Comparison of ENCODE assay signal across 15 cellular contexts in genomic region chr1:197181982-197182381, GRCh38. TPM values are rescaled to one million over a fixed set of nuclear protein-coding genes. Genes with fewer than 3 reads are reported as not detected.
A peak's percentile ranks its signal among the peaks of the same experiment; 100 is the strongest.
DNase-seq lines count a peak whose midpoint lies in the region; ATAC-seq and TF ChIP-seq lines count a peak whose summit lies in the region.
"Had no signal": no experiment of that assay in that cellular context is flagged by ENCODE, and none has a peak within 500 bp of the region (broad histone marks: within the 10 kb centered on the region; RNA-seq: fewer than 3 reads in every experiment).

No MANE protein-coding gene starts in this region.

- TF ChIP-seq CTCF in GM20000 (IDR thresholded peaks at IDR 0.05; ENCODE audit: extremely low read depth, missing control alignments): no peak
- no peak for TF ChIP-seq CTCF in Calu3 (IDR thresholded peaks at IDR 0.05; ENCODE audit: unreplicated experiment)

- no peak overlapping the region for H3K27ac Mint-ChIP-seq in Calu3 (ENCODE audit: unreplicated experiment)

- H3K27me3 Mint-ChIP-seq in Calu3 (ENCODE audit: unreplicated experiment): no peaks in the 10 kb centered on the region

- peaks cover 7% of the 10 kb centered on the region for H3K9me3 Mint-ChIP-seq in Calu3 (ENCODE audit: low read depth, unreplicated experiment)

- CTCF ChIA-PET in Calu3 (lab: Charles Lee): no interaction called here

- peaks cover 34% of the 10 kb centered on the region for H3K36me3 Mint-ChIP-seq in Calu3 (ENCODE audit: insufficient read depth, unreplicated experiment)

- H3K4me1 Mint-ChIP-seq in Calu3 (ENCODE audit: low read depth, unreplicated experiment): peaks cover 17% of the 10 kb centered on the region
- H3K4me1 Mint-ChIP-seq: neural crest cell had no signal

- H3K4me3 Mint-ChIP-seq in Calu3 (ENCODE audit: low read depth, unreplicated experiment): no peak overlapping the region
- H3K4me3 Mint-ChIP-seq: neural crest cell had no signal

- intact Hi-C loops in Calu3 (cut with micrococcal nuclease; ENCODE audit: unreplicated experiment): loop anchor here (2.0 kb wide), 1 partner anchor 41 kb away; no protein-coding TSS in a partner anchor

- DNase-seq in GM20000 (ENCODE audit: low spot score) (peak; percentile 9), activated gamma-delta T cell (lab: John Stamatoyannopoulos, UW) (no peak), Calu3 (no peak), RPMI8226 (no peak), DMS153 (lab: John Stamatoyannopoulos, UW) (no peak)
- DNase-seq: ACHN; activated CD4-positive, CD25-positive, alpha-beta regulatory T cell; foreskin fibroblast; kidney; NCI-H524 treated with DMSO at 0.1 percent for 48 hours; thyroid gland had no signal

- ATAC-seq in GM18502 (IDR thresholded peaks at IDR 0.05; ENCODE audit: poor library complexity, unreplicated experiment) (peak; percentile 60), HG02884 (IDR thresholded peaks at IDR 0.05; ENCODE audit: unreplicated experiment) (peak; percentile 47), HG03469 (IDR thresholded peaks at IDR 0.05; ENCODE audit: unreplicated experiment) (peak; percentile 34)

- no TSS peak for BruUV-seq in Calu3 (replicated peaks; lab: Mats Ljungman, UMichigan)

RNA-seq across cellular contexts. Expression of gene ZBTB41, which starts 19.1 kb away (rescaled TPM):
- 19.6 and 20.1 TPM in 2 replicates for total RNA-seq in Calu3 (2022)

RNA-seq across cellular contexts. Expression of gene ASPM, which starts 35.5 kb away (rescaled TPM):
- 36.3 and 44.0 TPM in 2 replicates for total RNA-seq in Calu3 (2022)
